ENCODE assay signal across 26 cellular contexts in genomic region chr1:46404482-46405203, GRCh38. TPM values are rescaled to one million over a fixed set of nuclear protein-coding genes. Genes with fewer than 3 reads are reported as not detected.
DNase-seq lines count a peak whose midpoint lies in the region; ATAC-seq and TF ChIP-seq lines count a peak whose summit lies in the region.
"Had no signal": no experiment of that assay in that cellular context is flagged by ENCODE, and none has a peak within 500 bp of the region (broad histone marks: within the 10 kb centered on the region; RNA-seq: fewer than 3 reads in every experiment).

No MANE protein-coding gene starts in this region.

- H3K27me3 ChIP-seq in BLaER1, result no peaks in the 10 kb centered on the region
- H3K27me3 ChIP-seq in naive thymus-derived CD4-positive, alpha-beta T cell (ENCODE audit: control insufficient read depth in 2 of 2, insufficient read depth in 2 of 2, low read length in 2 of 2), result no peaks in the 10 kb centered on the region
- H3K27me3 ChIP-seq: gastroesophageal sphincter, hepatocyte, ovary, SJSA1 had no signal

- ATAC-seq in naive thymus-derived CD4-positive, alpha-beta T cell, result peak; percentile 39
- ATAC-seq in HG02588 (IDR thresholded peaks at IDR 0.05; ENCODE audit: unreplicated experiment) (no peak), HG03432 (IDR thresholded peaks at IDR 0.05; ENCODE audit: unreplicated experiment) (no peak)
- ATAC-seq: gastroesophageal sphincter; left cardiac atrium; mucosa of descending colon; natural killer cell treated with Interleukin-12 subunit alpha and Interleukin-12 subunit beta and Interleukin-15 and Interleukin-18, amount 100 ng/mL, for 72 hours; stimulated activated memory B cell treated with anti-CD40 and anti-IgM and Interleukin-4, amounts not matched to agents 10 μg/mL and 1 μg/mL and 100 μg/mL, for 72 hours had no signal

- POLR2A ChIA-PET in naive thymus-derived CD4-positive, alpha-beta T cell (lab: Charles Lee), result no interaction called here

- H3K27ac ChIP-seq in BLaER1, result peak overlapping the region; percentile 60; the same call in 1 of the 2 replicates
- no peak overlapping the region for H3K27ac ChIP-seq in naive thymus-derived CD4-positive, alpha-beta T cell (ENCODE audit: low read depth, low read length)
- H3K27ac ChIP-seq: gastroesophageal sphincter, hepatocyte, ovary, SJSA1 had no signal

- peaks cover 0 to 2% (median 0%) of the 10 kb centered on the region in 5 donors for H3K27me3 Mint-ChIP-seq in naive thymus-derived CD4-positive, alpha-beta T cell
- H3K27me3 Mint-ChIP-seq: activated T-cell treated with anti-CD3 and anti-CD28 coated beads, Interleukin-2, amount 50 U/mL, for 24 hours; natural killer cell treated with Interleukin-12 subunit alpha and Interleukin-12 subunit beta and Interleukin-15 and Interleukin-18, amount 100 ng/mL, for 72 hours had no signal

- TF ChIP-seq CTCF in NB4 (IDR thresholded peaks at IDR 0.05; ENCODE audit: low read depth, low read length), result no peak

- intact Hi-C loops in naive thymus-derived CD4-positive, alpha-beta T cell (cut with micrococcal nuclease), result no loop called here

- no peak overlapping the region for H3K27ac Mint-ChIP-seq in naive thymus-derived CD4-positive, alpha-beta T cell
- H3K27ac Mint-ChIP-seq: activated naive CD8-positive, alpha-beta T cell treated with anti-CD3 and anti-CD28 coated beads, Interleukin-2, amount 10 ng/mL, durations not matched to agents 7 days and 5 days; activated T-cell treated with anti-CD3 and anti-CD28 coated beads, Interleukin-2, amount 50 U/mL, for 24 hours; natural killer cell treated with Interleukin-12 subunit alpha and Interleukin-12 subunit beta and Interleukin-15 and Interleukin-18, amount 100 ng/mL, for 72 hours; stimulated activated memory B cell treated with anti-CD40 and anti-IgM and Interleukin-4, amounts not matched to agents 10 μg/mL and 1 μg/mL and 100 μg/mL, for 72 hours had no signal

- CTCF ChIA-PET in naive thymus-derived CD4-positive, alpha-beta T cell (lab: Charles Lee), result no interaction called here

- H3K9me3 ChIP-seq in BLaER1, result no peaks in the 10 kb centered on the region
- H3K9me3 ChIP-seq in naive thymus-derived CD4-positive, alpha-beta T cell (ENCODE audit: control insufficient read depth in 2 of 3, low read length in 3 of 3), result no peaks in the 10 kb centered on the region
- H3K9me3 ChIP-seq: gastroesophageal sphincter, mucosa of descending colon, ovary, SJSA1 had no signal

- peaks cover 0 to 17% (median 0%) of the 10 kb centered on the region in 5 donors for H3K36me3 Mint-ChIP-seq in naive thymus-derived CD4-positive, alpha-beta T cell
- H3K36me3 Mint-ChIP-seq: activated naive CD8-positive, alpha-beta T cell treated with anti-CD3 and anti-CD28 coated beads, Interleukin-2, amount 10 ng/mL, durations not matched to agents 7 days and 5 days; natural killer cell treated with Interleukin-12 subunit alpha and Interleukin-12 subunit beta and Interleukin-15 and Interleukin-18, amount 100 ng/mL, for 72 hours had no signal

- peaks cover 55% of the 10 kb centered on the region for H3K4me1 ChIP-seq in BLaER1
- no peaks in the 10 kb centered on the region for H3K4me1 ChIP-seq in naive thymus-derived CD4-positive, alpha-beta T cell (ENCODE audit: control insufficient read depth in 2 of 2, insufficient read depth in 2 of 2, low read length in 2 of 2)

- H3K9me3 Mint-ChIP-seq in naive thymus-derived CD4-positive, alpha-beta T cell, result no peaks in the 10 kb centered on the region
- H3K9me3 Mint-ChIP-seq: activated naive CD8-positive, alpha-beta T cell treated with anti-CD3 and anti-CD28 coated beads, Interleukin-2, amount 10 ng/mL, durations not matched to agents 7 days and 5 days; activated T-cell treated with anti-CD3 and anti-CD28 coated beads, Interleukin-2, amount 50 U/mL, for 24 hours; natural killer cell treated with Interleukin-12 subunit alpha and Interleukin-12 subunit beta and Interleukin-15 and Interleukin-18, amount 100 ng/mL, for 72 hours; stimulated activated memory B cell treated with anti-CD40 and anti-IgM and Interleukin-4, amounts not matched to agents 10 μg/mL and 1 μg/mL and 100 μg/mL, for 72 hours had no signal

- no peak for TF ChIP-seq POLR2A in NB4 (IDR thresholded peaks at IDR 0.05; ENCODE audit: extremely low read depth, insufficient read length)

- peaks cover 0 to 12% (median 8%) of the 10 kb centered on the region in 7 donors for H3K4me1 Mint-ChIP-seq in naive thymus-derived CD4-positive, alpha-beta T cell

- peak; percentile 22 for DNase-seq in NB4 (ENCODE audit: low read depth)
- DNase-seq in UCSD-AML1 (lab: John Stamatoyannopoulos, UW; ENCODE audit: unreplicated experiment), result peak; percentile 18
- DNase-seq in naive thymus-derived CD4-positive, alpha-beta T cell, result no peak
- no peak for DNase-seq in stimulated activated CD4-positive, alpha-beta T cell treated with anti-CD3 and anti-CD28 coated beads, Interleukin-2, amount 100 ng/mL, for 48 hours
- DNase-seq: activated CD4-positive, alpha-beta T cell treated with anti-CD3 and anti-CD28 coated beads for 48 hours; activated gamma-delta T cell; activated naive CD8-positive, alpha-beta T cell treated with anti-CD3 and anti-CD28 coated beads, Interleukin-2, amount 10 ng/mL, durations not matched to agents 7 days and 5 days; activated T-cell treated with anti-CD3 and anti-CD28 coated beads, Interleukin-2, amount 50 U/mL, for 24 hours; left cardiac atrium; NCI-H1417; NCI-H2029; NCI-H2227 treated with DMSO at 0.1 percent for 48 hours; NCI-H69; ovary; stimulated activated CD4-positive, alpha-beta T cell treated with anti-CD3 and anti-CD28 coated beads, Interleukin-15, amount 100 ng/mL, for 24 hours had no signal

- H3K36me3 ChIP-seq in BLaER1, result peaks cover 67% of the 10 kb centered on the region
- no peaks in the 10 kb centered on the region for H3K36me3 ChIP-seq in naive thymus-derived CD4-positive, alpha-beta T cell (ENCODE audit: control insufficient read depth in 2 of 3, insufficient read depth in 3 of 3, low read length in 3 of 3)
- H3K36me3 ChIP-seq: ovary, SJSA1 had no signal

- H4K20me1 ChIP-seq in BLaER1, result peaks cover 75% of the 10 kb centered on the region

- peak overlapping the region; percentile 42; the same call in 1 of the 2 replicates for H3K4me2 ChIP-seq in BLaER1
- H3K4me2 ChIP-seq: hepatocyte had no signal

- peak overlapping the region; percentile 48; the same call in 1 of the 2 replicates for H3K9ac ChIP-seq in BLaER1

- H3K4me3 ChIP-seq in BLaER1 (no peak overlapping the region), NB4 (ENCODE audit: low read depth, low read length) (no peak overlapping the region)
- H3K4me3 ChIP-seq in naive thymus-derived CD4-positive, alpha-beta T cell (ENCODE audit: low read length), result no peak overlapping the region
- H3K4me3 ChIP-seq: gastroesophageal sphincter, hepatocyte, lung, mucosa of descending colon, ovary, SJSA1 had no signal

- no peak overlapping the region for H3K4me3 Mint-ChIP-seq in naive thymus-derived CD4-positive, alpha-beta T cell
- H3K4me3 Mint-ChIP-seq: activated naive CD8-positive, alpha-beta T cell treated with anti-CD3 and anti-CD28 coated beads, Interleukin-2, amount 10 ng/mL, durations not matched to agents 7 days and 5 days; activated T-cell treated with anti-CD3 and anti-CD28 coated beads, Interleukin-2, amount 50 U/mL, for 24 hours; natural killer cell treated with Interleukin-12 subunit alpha and Interleukin-12 subunit beta and Interleukin-15 and Interleukin-18, amount 100 ng/mL, for 72 hours; stimulated activated memory B cell treated with anti-CD40 and anti-IgM and Interleukin-4, amounts not matched to agents 10 μg/mL and 1 μg/mL and 100 μg/mL, for 72 hours had no signal

RNA-seq across cellular contexts. Expression of gene FAAH, which starts 10.5 kb away (rescaled TPM):
- 10 to 100 TPM in 2 of 5 experiments, 1 to 10 TPM in 3; 3.8 to 17.1 (median 8.5) TPM for total RNA-seq in naive thymus-derived CD4-positive, alpha-beta T cell
- polyA plus RNA-seq in naive thymus-derived CD4-positive, alpha-beta T cell, result 1 to 10 TPM; 1.6 to 4.3 TPM
- total RNA-seq: RPMI7951 had no signal

Comparison
In these comparisons a context has a peak if more than half of its experiments do, and no peak if none do; other contexts are left out.
1. DNase-seq: peak in NB4 (single experiment) and UCSD-AML1 (single experiment); none in naive thymus-derived CD4-positive, alpha-beta T cell (0 of 9) and stimulated activated CD4-positive, alpha-beta T cell treated with anti-CD3 and anti-CD28 coated beads, Interleukin-2, amount 100 ng/mL, for 48 hours (0 of 2).